ENCODE assay signal across 17 cellular contexts in the genomic region with DNA sequence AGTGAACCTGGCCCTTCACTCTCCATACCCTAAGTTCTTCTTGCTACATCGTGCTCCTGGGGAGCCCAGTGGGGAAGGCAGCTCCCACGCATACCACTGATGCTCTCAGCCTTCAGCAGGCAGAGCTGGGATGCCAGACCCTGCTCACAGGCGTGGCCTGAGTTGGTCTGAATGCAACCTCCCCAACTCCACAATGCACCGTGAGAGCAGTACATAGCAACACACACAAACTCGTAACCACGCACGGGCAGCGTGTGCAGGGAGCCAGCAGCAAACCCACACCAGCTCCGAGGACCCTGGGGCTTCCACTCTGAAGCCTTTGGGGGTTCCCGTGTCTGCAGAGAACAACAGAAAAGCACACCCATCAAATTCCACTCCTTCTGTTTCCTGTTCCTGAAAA. TPM values are rescaled to one million over a fixed set of nuclear protein-coding genes. Genes with fewer than 3 reads are reported as not detected.
A peak's percentile ranks its signal among the peaks of the same experiment; 100 is the strongest.
DNase-seq lines count a peak whose midpoint lies in the region; ATAC-seq and TF ChIP-seq lines count a peak whose summit lies in the region.
"Had no signal": no experiment of that assay in that cellular context is flagged by ENCODE, and none has a peak within 500 bp of the region (broad histone marks: within the 10 kb centered on the region; RNA-seq: fewer than 3 reads in every experiment).

No MANE protein-coding gene starts in this region.

- no peaks in the 10 kb centered on the region for H3K36me3 ChIP-seq in vagina
- no peaks in the 10 kb centered on the region for H3K36me3 ChIP-seq in CD4-positive, alpha-beta memory T cell (ENCODE audit: insufficient read depth, low read length)

- no peak overlapping the region for H3K27ac ChIP-seq in vagina
- no peak overlapping the region for H3K27ac ChIP-seq in CD4-positive, alpha-beta memory T cell (ENCODE audit: low read depth, low read length)
- H3K27ac ChIP-seq: 22Rv1, GM23248 had no signal

- no peaks in the 10 kb centered on the region for H3K4me1 Mint-ChIP-seq in CD4-positive, alpha-beta memory T cell

- no peaks in the 10 kb centered on the region for H3K36me3 Mint-ChIP-seq in CD4-positive, alpha-beta memory T cell
- H3K36me3 Mint-ChIP-seq: CD8-positive, alpha-beta T cell had no signal

- H3K27ac Mint-ChIP-seq in CD4-positive, alpha-beta memory T cell, result no peak overlapping the region
- H3K27ac Mint-ChIP-seq: CD8-positive, alpha-beta T cell had no signal

- no peak overlapping the region for H3K4me3 ChIP-seq in vagina
- H3K4me3 ChIP-seq in CD4-positive, alpha-beta memory T cell (ENCODE audit: low read length in 2 of 2), result no peak overlapping the region
- H3K4me3 ChIP-seq: GM23248 had no signal

- no peak for ATAC-seq in GM18867 (IDR thresholded peaks at IDR 0.05; ENCODE audit: unreplicated experiment)
- ATAC-seq: CD8-positive, alpha-beta T cell had no signal

- H3K27me3 Mint-ChIP-seq in CD4-positive, alpha-beta memory T cell, result peaks cover 10 to 12% of the 10 kb centered on the region in 2 donors

- no peaks in the 10 kb centered on the region for H3K4me1 ChIP-seq in vagina
- no peaks in the 10 kb centered on the region for H3K4me1 ChIP-seq in CD4-positive, alpha-beta memory T cell (ENCODE audit: insufficient read depth, low read length)

- no peak for TF ChIP-seq POLR2A in vagina (IDR thresholded peaks at IDR 0.05)

- no peaks in the 10 kb centered on the region for H3K9me3 ChIP-seq in vagina
- no peaks in the 10 kb centered on the region for H3K9me3 ChIP-seq in CD4-positive, alpha-beta memory T cell (ENCODE audit: control insufficient read depth in 1 of 2, low read length in 2 of 2)

- H3K4me3 Mint-ChIP-seq in CD4-positive, alpha-beta memory T cell, result no peak overlapping the region
- H3K4me3 Mint-ChIP-seq: CD8-positive, alpha-beta T cell had no signal

- intact Hi-C loops in vagina (cut with DNase I), result no loop called here
- intact Hi-C loops in CD4-positive, alpha-beta memory T cell (cut with micrococcal nuclease), result no loop called here

- no peaks in the 10 kb centered on the region for H3K27me3 ChIP-seq in vagina
- no peaks in the 10 kb centered on the region for H3K27me3 ChIP-seq in CD4-positive, alpha-beta memory T cell (ENCODE audit: insufficient read depth, low read length)

- H3K9me3 Mint-ChIP-seq in CD4-positive, alpha-beta memory T cell, result peaks cover 0 to 2% (median 0%) of the 10 kb centered on the region in 8 donors
- H3K9me3 Mint-ChIP-seq: CD8-positive, alpha-beta T cell had no signal

- POLR2A ChIA-PET in CD4-positive, alpha-beta memory T cell (lab: Charles Lee; ENCODE audit: partially characterized antibody), result no interaction called here

- DNase-seq in NCI-H748 (lab: John Stamatoyannopoulos, UW; ENCODE audit: unreplicated experiment) (peak; percentile 1), NCI-H748 treated with DMSO at 0.1 percent for 48 hours (lab: John Stamatoyannopoulos, UW) (no peak), ecto neural progenitor cell (ENCODE audit: low spot score) (peak; percentile 40), left kidney (ENCODE audit: low read depth, low spot score) (peak; percentile 86), vagina (ENCODE audit: extremely low spot score in 2 of 2) (peak; percentile 22 to 65), SW480 (ENCODE audit: low spot score) (no peak)
- DNase-seq in CD4-positive, alpha-beta memory T cell, result no peak
- DNase-seq: DMS79 treated with DMSO at 0.1 percent for 48 hours, GM23248, NCI-H1417, NCI-H2029, NCI-H2171, NCI-H446 treated with DMSO at 0.1 percent for 48 hours, NCI-H82 had no signal

- CTCF ChIA-PET in CD4-positive, alpha-beta memory T cell (lab: Charles Lee; ENCODE audit: partially characterized antibody), result no interaction called here

- no peak for TF ChIP-seq CTCF in vagina (IDR thresholded peaks at IDR 0.05)

RNA-seq across cellular contexts. Expression of gene ANO2, which starts 37.2 kb away (rescaled TPM):
- 18.7 TPM for total RNA-seq in vagina
- total RNA-seq in CD4-positive, alpha-beta memory T cell, result not detected
- not detected for polyA plus RNA-seq in CD4-positive, alpha-beta memory T cell
- total RNA-seq: CD8-positive, alpha-beta T cell; GM23248 had no signal
- polyA plus RNA-seq: GM23248 had no signal

Comparison
In these comparisons a context has a peak if more than half of its experiments do, and no peak if none do; other contexts are left out.
1. DNase-seq: peak in NCI-H748 (single experiment), ecto neural progenitor cell (single experiment), left kidney (single experiment) and vagina (2 of 2); none in NCI-H748 treated with DMSO at 0.1 percent for 48 hours (single experiment), SW480 (single experiment) and CD4-positive, alpha-beta memory T cell (0 of 5).
2. RNA of gene ANO2, which starts 37.2 kb away (total RNA-seq): 18.7 TPM in vagina (single experiment); not detected in CD4-positive, alpha-beta memory T cell; every median in the first group is over 10 times any median in the second.